Comparison of ENCODE assay signal across 30 cellular contexts in the genomic region with DNA sequence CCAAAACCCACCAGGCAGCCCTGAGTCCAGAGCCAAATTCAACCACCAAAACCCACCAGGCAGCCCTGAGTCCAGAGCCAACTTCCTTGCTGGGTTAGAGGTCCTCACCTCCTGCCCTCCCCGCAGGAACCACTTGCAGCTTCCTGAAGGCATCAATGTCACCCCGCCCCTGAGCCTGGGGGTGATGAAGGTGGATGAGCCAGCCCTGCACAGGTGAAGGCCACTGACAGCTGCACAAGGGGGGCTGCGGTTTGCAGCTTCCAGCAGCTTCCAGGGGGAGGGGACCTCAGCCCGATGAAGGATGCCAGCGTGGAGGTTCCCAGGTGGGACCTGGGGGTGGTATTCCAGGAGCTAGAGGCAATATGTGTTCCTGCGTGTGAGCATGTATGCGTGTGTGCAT. TPM values are rescaled to one million over a fixed set of nuclear protein-coding genes. Genes with fewer than 3 reads are reported as not detected.
DNase-seq lines count a peak whose midpoint lies in the region; ATAC-seq and TF ChIP-seq lines count a peak whose summit lies in the region.
"Had no signal": no experiment of that assay in that cellular context is flagged by ENCODE, and none has a peak within 500 bp of the region (broad histone marks: within the 10 kb centered on the region; RNA-seq: fewer than 3 reads in every experiment).

No MANE protein-coding gene starts in this region.

- H3K4me3 ChIP-seq in mucosa of descending colon = no peak overlapping the region
- H3K4me3 ChIP-seq: heart right ventricle, lower lobe of right lung, prostate gland, sigmoid colon, thoracic aorta had no signal

- peak overlapping the region; percentile 70 for H3K27ac Mint-ChIP-seq in activated naive CD4-positive, alpha-beta T cell treated with anti-CD3 and anti-CD28 coated beads, Interleukin-2, amount 50 U/mL, for 24 hours
- peak overlapping the region; percentile 72 for H3K27ac Mint-ChIP-seq in type B pancreatic cell
- H3K27ac Mint-ChIP-seq: activated naive CD4-positive, alpha-beta T cell treated with anti-CD3 and anti-CD28 coated beads for 36 hours; B cell had no signal

- H3K36me3 Mint-ChIP-seq in activated naive CD4-positive, alpha-beta T cell treated with anti-CD3 and anti-CD28 coated beads, Interleukin-2, amount 50 U/mL, for 24 hours = no peaks in the 10 kb centered on the region
- H3K36me3 Mint-ChIP-seq in type B pancreatic cell = no peaks in the 10 kb centered on the region

- POLR2A ChIA-PET in RWPE1 (lab: Yijun Ruan, JAX; ENCODE audit: low non-redundant PET) = no interaction called here

- H3K36me3 ChIP-seq in mucosa of descending colon (ENCODE audit: low read depth) = no peaks in the 10 kb centered on the region
- H3K36me3 ChIP-seq: prostate gland, sigmoid colon, thoracic aorta had no signal

- CTCF ChIA-PET in RWPE1 (lab: Yijun Ruan, JAX) = interaction anchor here (0.5 to 0.6 kb wide), 2 partner anchors 78 to 321 kb away, joined by 3 to 5 read pairs; no protein-coding TSS in a partner anchor

- peaks cover 15% of the 10 kb centered on the region for H3K4me1 ChIP-seq in mucosa of descending colon (ENCODE audit: low read depth)

- TF ChIP-seq CTCF in RWPE1 (conservative IDR thresholded peaks at IDR 0.05; ENCODE audit: low read depth) = no peak
- TF ChIP-seq CTCF in mucosa of descending colon (IDR thresholded peaks at IDR 0.05) = no peak
- no peak for TF ChIP-seq CTCF in type B pancreatic cell (conservative IDR thresholded peaks at IDR 0.05)

- ATAC-seq in mucosa of descending colon (no peak), GM21447 (IDR thresholded peaks at IDR 0.05; ENCODE audit: unreplicated experiment) (no peak)

- peaks cover 5% of the 10 kb centered on the region for H3K4me1 Mint-ChIP-seq in activated naive CD4-positive, alpha-beta T cell treated with anti-CD3 and anti-CD28 coated beads, Interleukin-2, amount 50 U/mL, for 24 hours
- peaks cover 28% of the 10 kb centered on the region for H3K4me1 Mint-ChIP-seq in type B pancreatic cell (ENCODE audit: unreplicated experiment)

- no peaks in the 10 kb centered on the region for H3K9me3 Mint-ChIP-seq in activated naive CD4-positive, alpha-beta T cell treated with anti-CD3 and anti-CD28 coated beads, Interleukin-2, amount 50 U/mL, for 24 hours
- H3K9me3 Mint-ChIP-seq in type B pancreatic cell = no peaks in the 10 kb centered on the region
- H3K9me3 Mint-ChIP-seq: activated naive CD4-positive, alpha-beta T cell treated with anti-CD3 and anti-CD28 coated beads for 36 hours; neural crest cell had no signal

- peak overlapping the region; percentile 100 for H3K27ac ChIP-seq in RWPE1
- H3K27ac ChIP-seq: heart right ventricle, prostate gland, sigmoid colon, thoracic aorta, WERI-Rb-1 had no signal

- H3K27me3 Mint-ChIP-seq in activated naive CD4-positive, alpha-beta T cell treated with anti-CD3 and anti-CD28 coated beads, Interleukin-2, amount 50 U/mL, for 24 hours = no peaks in the 10 kb centered on the region
- no peaks in the 10 kb centered on the region for H3K27me3 Mint-ChIP-seq in type B pancreatic cell
- H3K27me3 Mint-ChIP-seq: B cell had no signal

- DNase-seq in activated naive CD4-positive, alpha-beta T cell treated with Interleukin-2 at 50 U/mL for 16 hours = no peak
- no peak for DNase-seq in RWPE1 (ENCODE audit: low spot score)
- DNase-seq in mucosa of descending colon = peak in 2 of 3 donors; percentile 32 to 58
- DNase-seq in type B pancreatic cell (ENCODE audit: extremely low spot score, unreplicated experiment) = no peak
- no peak for DNase-seq in GOT3 (lab: John Stamatoyannopoulos, UW)
- DNase-seq in HK-2 (ENCODE audit: unreplicated experiment) = no peak
- DNase-seq: activated CD4-positive, alpha-beta T cell treated with anti-CD3 and anti-CD28 coated beads for 48 hours; activated naive CD4-positive, alpha-beta T cell treated with anti-CD3 and anti-CD28 coated beads for 36 hours; anterior cingulate cortex; cortex of kidney; DMS79; foreskin melanocyte; GDM1; heart right ventricle; NCI-H1092; NCI-H1694 treated with DMSO at 0.1 percent for 48 hours; SHP77; sigmoid colon; SW 1271; T-helper 9 cell; WERI-Rb-1 had no signal

- intact Hi-C loops in mucosa of descending colon (cut with DNase I, micrococcal nuclease) = no loop called here

- no peak overlapping the region for H3K4me3 Mint-ChIP-seq in activated naive CD4-positive, alpha-beta T cell treated with anti-CD3 and anti-CD28 coated beads, Interleukin-2, amount 50 U/mL, for 24 hours
- H3K4me3 Mint-ChIP-seq in type B pancreatic cell = no peak overlapping the region
- H3K4me3 Mint-ChIP-seq: activated naive CD4-positive, alpha-beta T cell treated with anti-CD3 and anti-CD28 coated beads for 36 hours; B cell; neural crest cell had no signal

- no peaks in the 10 kb centered on the region for H3K9me3 ChIP-seq in mucosa of descending colon
- H3K9me3 ChIP-seq: heart right ventricle, lower lobe of right lung, prostate gland, sigmoid colon, thoracic aorta had no signal

RNA-seq across cellular contexts. Expression of a gene that starts 7.6 kb away (rescaled TPM):
- total RNA-seq in mucosa of descending colon (100 to 1,000 TPM; 177 to 221 (median 189) TPM), type B pancreatic cell (ENCODE audit: low replicate concordance) (176 and 184 TPM in 2 replicates)

RNA-seq across cellular contexts. Expression of a gene that starts 36.3 kb away (rescaled TPM):
- total RNA-seq in mucosa of descending colon (10 to 100 TPM in 2 of 3 donors, 1 to 10 TPM in 1; 10.0 to 12.8 (median 12.3) TPM), type B pancreatic cell (ENCODE audit: low replicate concordance) (1.4 and 1.6 TPM in 2 replicates)
- total RNA-seq: NCI-H460, neural crest cell, OCI-LY7 had no signal

RNA-seq across cellular contexts. Expression of a gene that starts 52.2 kb away (rescaled TPM):
- 100 to 1,000 TPM in 2 of 3 donors, 10 to 100 TPM in 1; 41.0 to 150 (median 104) TPM for total RNA-seq in mucosa of descending colon
- total RNA-seq in type B pancreatic cell (ENCODE audit: low replicate concordance) = 27.8 and 29.8 TPM in 2 replicates

RNA-seq across cellular contexts. Expression of a gene that starts 52.5 kb away (rescaled TPM):
- total RNA-seq in mucosa of descending colon = 100 to 1,000 TPM; 127 to 268 (median 213) TPM
- 13.2 and 17.7 TPM in 2 replicates for total RNA-seq in type B pancreatic cell (ENCODE audit: low replicate concordance)
- total RNA-seq: neural crest cell, OCI-LY7 had no signal

Comparison
In these comparisons a context has a peak if more than half of its experiments do, and no peak if none do; other contexts are left out.
1. DNase-seq: peak in mucosa of descending colon (2 of 3); none in activated naive CD4-positive, alpha-beta T cell treated with Interleukin-2 at 50 U/mL for 16 hours (single experiment), RWPE1 (single experiment), type B pancreatic cell (single experiment), GOT3 (single experiment) and HK-2 (single experiment).